Comparison of ENCODE assay signal across 1 cellular context in the genomic region with DNA sequence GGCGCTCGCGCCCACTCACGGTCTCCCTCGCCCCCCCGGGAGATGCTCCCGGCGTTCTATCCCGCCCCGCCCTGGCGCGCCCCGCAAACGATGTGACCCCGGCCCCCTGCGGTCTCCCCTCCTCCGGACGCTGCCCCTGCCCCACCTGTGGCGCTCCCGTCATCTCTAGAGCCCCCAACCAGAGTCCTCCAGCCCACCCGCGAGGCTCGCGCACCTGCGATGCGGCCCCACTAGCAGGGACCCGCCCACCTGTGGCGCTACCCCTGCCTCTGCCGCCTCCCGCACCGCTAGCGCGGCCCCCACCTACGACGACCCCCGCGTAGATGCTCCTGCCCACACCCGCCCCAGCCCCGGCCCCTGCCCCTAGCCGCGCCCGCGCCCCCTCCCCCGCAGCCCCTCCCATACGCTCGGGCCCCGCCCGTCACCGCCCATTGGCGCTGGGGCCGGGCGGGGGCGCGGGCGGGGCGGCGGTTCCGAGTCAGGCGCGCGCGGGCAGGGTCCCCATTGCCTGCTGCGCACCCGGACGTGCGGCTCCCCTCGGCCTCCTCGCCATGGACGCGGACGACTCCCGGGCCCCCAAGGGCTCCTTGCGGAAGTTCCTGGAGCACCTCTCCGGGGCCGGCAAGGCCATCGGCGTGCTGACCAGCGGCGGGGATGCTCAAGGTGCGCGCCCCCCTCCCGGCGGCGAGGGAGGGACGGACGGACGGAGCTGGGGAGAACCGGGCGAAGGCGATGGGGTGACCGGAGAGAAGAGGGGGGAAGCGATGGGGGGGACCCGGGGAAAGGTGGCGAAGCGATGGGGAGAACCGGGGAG.
TF ChIP-seq lines count a peak whose summit lies in the region.

A gene (plus strand): TSS at position 504 of the 814 bp plus-strand sequence. CDS start 48 bp downstream, at position 552.

TF ChIP-seq in K562, 482 proteins besides CTCF, POLR2A, EP300 and RAD21 (continued from another document and continues in another):
- TF ChIP-seq, protein P1, sequence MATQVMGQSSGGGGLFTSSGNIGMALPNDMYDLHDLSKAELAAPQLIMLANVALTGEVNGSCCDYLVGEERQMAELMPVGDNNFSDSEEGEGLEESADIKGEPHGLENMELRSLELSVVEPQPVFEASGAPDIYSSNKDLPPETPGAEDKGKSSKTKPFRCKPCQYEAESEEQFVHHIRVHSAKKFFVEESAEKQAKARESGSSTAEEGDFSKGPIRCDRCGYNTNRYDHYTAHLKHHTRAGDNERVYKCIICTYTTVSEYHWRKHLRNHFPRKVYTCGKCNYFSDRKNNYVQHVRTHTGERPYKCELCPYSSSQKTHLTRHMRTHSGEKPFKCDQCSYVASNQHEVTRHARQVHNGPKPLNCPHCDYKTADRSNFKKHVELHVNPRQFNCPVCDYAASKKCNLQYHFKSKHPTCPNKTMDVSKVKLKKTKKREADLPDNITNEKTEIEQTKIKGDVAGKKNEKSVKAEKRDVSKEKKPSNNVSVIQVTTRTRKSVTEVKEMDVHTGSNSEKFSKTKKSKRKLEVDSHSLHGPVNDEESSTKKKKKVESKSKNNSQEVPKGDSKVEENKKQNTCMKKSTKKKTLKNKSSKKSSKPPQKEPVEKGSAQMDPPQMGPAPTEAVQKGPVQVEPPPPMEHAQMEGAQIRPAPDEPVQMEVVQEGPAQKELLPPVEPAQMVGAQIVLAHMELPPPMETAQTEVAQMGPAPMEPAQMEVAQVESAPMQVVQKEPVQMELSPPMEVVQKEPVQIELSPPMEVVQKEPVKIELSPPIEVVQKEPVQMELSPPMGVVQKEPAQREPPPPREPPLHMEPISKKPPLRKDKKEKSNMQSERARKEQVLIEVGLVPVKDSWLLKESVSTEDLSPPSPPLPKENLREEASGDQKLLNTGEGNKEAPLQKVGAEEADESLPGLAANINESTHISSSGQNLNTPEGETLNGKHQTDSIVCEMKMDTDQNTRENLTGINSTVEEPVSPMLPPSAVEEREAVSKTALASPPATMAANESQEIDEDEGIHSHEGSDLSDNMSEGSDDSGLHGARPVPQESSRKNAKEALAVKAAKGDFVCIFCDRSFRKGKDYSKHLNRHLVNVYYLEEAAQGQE (CRISPR knock-in tag; IDR thresholded peaks at IDR 0.05; ENCODE audit: low read depth): no peak
- TF ChIP-seq SP2 (IDR thresholded peaks at IDR 0.05; ENCODE audit: extremely low read depth, low read depth, low read length, poor library complexity, severe bottlenecking) (no peak), MEF2A (IDR thresholded peaks at IDR 0.05; ENCODE audit: control insufficient read depth, low read depth, low read length) (no peak), NFE2L1 (tag; IDR thresholded peaks at IDR 0.05; ENCODE audit: borderline replicate concordance, low read depth) (no peak), TFAM (CRISPR knock-in tag; conservative IDR thresholded peaks at IDR 0.05) (no peak), XRCC3 (IDR thresholded peaks at IDR 0.05) (no peak), MCM5 (IDR thresholded peaks at IDR 0.05; ENCODE audit: low read depth) (no peak), SMARCB1 (IDR thresholded peaks at IDR 0.05; ENCODE audit: insufficient read length, low read depth) (no peak), CBFA2T2 (conservative IDR thresholded peaks at IDR 0.05) (no peak), SLC30A9 (CRISPR knock-in tag; IDR thresholded peaks at IDR 0.05) (no peak), NR2F6 (CRISPR knock-in tag; IDR thresholded peaks at IDR 0.05) (no peak), STAT5A (IDR thresholded peaks at IDR 0.05; ENCODE audit: borderline replicate concordance, low read length) (no peak), PCBP2 (IDR thresholded peaks at IDR 0.05; ENCODE audit: low read depth, low read length, poor library complexity, severe bottlenecking) (no peak), ZFX (CRISPR knock-in tag; IDR thresholded peaks at IDR 0.05) (no peak), ZNF830 (CRISPR knock-in tag; IDR thresholded peaks at IDR 0.05) (no peak), U2AF1 (optimal IDR thresholded peaks at IDR 0.05; ENCODE audit: low read depth, low read length) (no peak), HMG20B (CRISPR knock-in tag; IDR thresholded peaks at IDR 0.05) (no peak), ETV6 (IDR thresholded peaks at IDR 0.05; ENCODE audit: borderline replicate concordance in 1 of 2, low read depth in 2 of 2, low read length in 1 of 2) (no peak), ETV6 (CRISPR knock-in tag; IDR thresholded peaks at IDR 0.05; ENCODE audit: borderline replicate concordance) (no peak), ZSCAN29 (IDR thresholded peaks at IDR 0.05) (no peak), ZNF347 (CRISPR knock-in tag; IDR thresholded peaks at IDR 0.05; ENCODE audit: low read depth) (no peak), ZBTB1 (CRISPR knock-in tag; IDR thresholded peaks at IDR 0.05; ENCODE audit: borderline replicate concordance, low read depth) (no peak), TARDBP (IDR thresholded peaks at IDR 0.05) (no peak), MTF1 (CRISPR knock-in tag; IDR thresholded peaks at IDR 0.05; ENCODE audit: borderline replicate concordance) (no peak), SAFB2 (IDR thresholded peaks at IDR 0.05; ENCODE audit: borderline replicate concordance, low read depth, low read length, severe bottlenecking) (no peak), RAD51 (IDR thresholded peaks at IDR 0.05; ENCODE audit: borderline replicate concordance, low read depth) (no peak), ZNF23 (CRISPR knock-in tag; IDR thresholded peaks at IDR 0.05) (no peak), BDP1 (IDR thresholded peaks at IDR 0.05; ENCODE audit: insufficient read depth, insufficient read length) (no peak), BRCA1 (IDR thresholded peaks at IDR 0.05) (no peak), BRCA1 (CRISPR knock-in tag; IDR thresholded peaks at IDR 0.05) (no peak), TEAD4 (IDR thresholded peaks at IDR 0.05; ENCODE audit: low read length) (no peak), TEAD4 (CRISPR knock-in tag; IDR thresholded peaks at IDR 0.05; ENCODE audit: borderline replicate concordance) (no peak), RBM14 (IDR thresholded peaks at IDR 0.05; ENCODE audit: borderline replicate concordance, insufficient read depth, low read depth, low read length) (no peak), NCOA1 (IDR thresholded peaks at IDR 0.05; ENCODE audit: low read depth) (no peak), SUPT5H (IDR thresholded peaks at IDR 0.05) (peak; percentile 81), FOSL1 (tag; conservative IDR thresholded peaks at IDR 0.05) (no peak), NR4A1 (CRISPR knock-in tag; IDR thresholded peaks at IDR 0.05) (no peak), NR4A1 (tag; IDR thresholded peaks at IDR 0.05) (no peak)
- TF ChIP-seq, protein P2, sequence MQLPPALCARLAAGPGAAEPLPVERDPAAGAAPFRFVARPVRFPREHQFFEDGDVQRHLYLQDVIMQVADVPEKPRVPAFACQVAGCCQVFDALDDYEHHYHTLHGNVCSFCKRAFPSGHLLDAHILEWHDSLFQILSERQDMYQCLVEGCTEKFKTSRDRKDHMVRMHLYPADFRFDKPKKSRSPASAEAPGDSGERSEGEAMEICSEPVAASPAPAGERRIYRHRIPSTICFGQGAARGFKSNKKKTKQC (CRISPR knock-in tag; IDR thresholded peaks at IDR 0.05): peak; percentile 54; the same call in 1 of the 2 replicates
- TF ChIP-seq, protein P3, sequence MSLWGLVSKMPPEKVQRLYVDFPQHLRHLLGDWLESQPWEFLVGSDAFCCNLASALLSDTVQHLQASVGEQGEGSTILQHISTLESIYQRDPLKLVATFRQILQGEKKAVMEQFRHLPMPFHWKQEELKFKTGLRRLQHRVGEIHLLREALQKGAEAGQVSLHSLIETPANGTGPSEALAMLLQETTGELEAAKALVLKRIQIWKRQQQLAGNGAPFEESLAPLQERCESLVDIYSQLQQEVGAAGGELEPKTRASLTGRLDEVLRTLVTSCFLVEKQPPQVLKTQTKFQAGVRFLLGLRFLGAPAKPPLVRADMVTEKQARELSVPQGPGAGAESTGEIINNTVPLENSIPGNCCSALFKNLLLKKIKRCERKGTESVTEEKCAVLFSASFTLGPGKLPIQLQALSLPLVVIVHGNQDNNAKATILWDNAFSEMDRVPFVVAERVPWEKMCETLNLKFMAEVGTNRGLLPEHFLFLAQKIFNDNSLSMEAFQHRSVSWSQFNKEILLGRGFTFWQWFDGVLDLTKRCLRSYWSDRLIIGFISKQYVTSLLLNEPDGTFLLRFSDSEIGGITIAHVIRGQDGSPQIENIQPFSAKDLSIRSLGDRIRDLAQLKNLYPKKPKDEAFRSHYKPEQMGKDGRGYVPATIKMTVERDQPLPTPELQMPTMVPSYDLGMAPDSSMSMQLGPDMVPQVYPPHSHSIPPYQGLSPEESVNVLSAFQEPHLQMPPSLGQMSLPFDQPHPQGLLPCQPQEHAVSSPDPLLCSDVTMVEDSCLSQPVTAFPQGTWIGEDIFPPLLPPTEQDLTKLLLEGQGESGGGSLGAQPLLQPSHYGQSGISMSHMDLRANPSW (CRISPR knock-in tag; IDR thresholded peaks at IDR 0.05): no peak
- TF ChIP-seq, protein P4, sequence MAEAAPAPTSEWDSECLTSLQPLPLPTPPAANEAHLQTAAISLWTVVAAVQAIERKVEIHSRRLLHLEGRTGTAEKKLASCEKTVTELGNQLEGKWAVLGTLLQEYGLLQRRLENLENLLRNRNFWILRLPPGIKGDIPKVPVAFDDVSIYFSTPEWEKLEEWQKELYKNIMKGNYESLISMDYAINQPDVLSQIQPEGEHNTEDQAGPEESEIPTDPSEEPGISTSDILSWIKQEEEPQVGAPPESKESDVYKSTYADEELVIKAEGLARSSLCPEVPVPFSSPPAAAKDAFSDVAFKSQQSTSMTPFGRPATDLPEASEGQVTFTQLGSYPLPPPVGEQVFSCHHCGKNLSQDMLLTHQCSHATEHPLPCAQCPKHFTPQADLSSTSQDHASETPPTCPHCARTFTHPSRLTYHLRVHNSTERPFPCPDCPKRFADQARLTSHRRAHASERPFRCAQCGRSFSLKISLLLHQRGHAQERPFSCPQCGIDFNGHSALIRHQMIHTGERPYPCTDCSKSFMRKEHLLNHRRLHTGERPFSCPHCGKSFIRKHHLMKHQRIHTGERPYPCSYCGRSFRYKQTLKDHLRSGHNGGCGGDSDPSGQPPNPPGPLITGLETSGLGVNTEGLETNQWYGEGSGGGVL (CRISPR knock-in tag; IDR thresholded peaks at IDR 0.05): no peak
- TF ChIP-seq, protein P5, sequence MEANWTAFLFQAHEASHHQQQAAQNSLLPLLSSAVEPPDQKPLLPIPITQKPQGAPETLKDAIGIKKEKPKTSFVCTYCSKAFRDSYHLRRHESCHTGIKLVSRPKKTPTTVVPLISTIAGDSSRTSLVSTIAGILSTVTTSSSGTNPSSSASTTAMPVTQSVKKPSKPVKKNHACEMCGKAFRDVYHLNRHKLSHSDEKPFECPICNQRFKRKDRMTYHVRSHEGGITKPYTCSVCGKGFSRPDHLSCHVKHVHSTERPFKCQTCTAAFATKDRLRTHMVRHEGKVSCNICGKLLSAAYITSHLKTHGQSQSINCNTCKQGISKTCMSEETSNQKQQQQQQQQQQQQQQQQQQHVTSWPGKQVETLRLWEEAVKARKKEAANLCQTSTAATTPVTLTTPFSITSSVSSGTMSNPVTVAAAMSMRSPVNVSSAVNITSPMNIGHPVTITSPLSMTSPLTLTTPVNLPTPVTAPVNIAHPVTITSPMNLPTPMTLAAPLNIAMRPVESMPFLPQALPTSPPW (CRISPR knock-in tag; IDR thresholded peaks at IDR 0.05): peak; percentile 95
- TF ChIP-seq, protein P6, sequence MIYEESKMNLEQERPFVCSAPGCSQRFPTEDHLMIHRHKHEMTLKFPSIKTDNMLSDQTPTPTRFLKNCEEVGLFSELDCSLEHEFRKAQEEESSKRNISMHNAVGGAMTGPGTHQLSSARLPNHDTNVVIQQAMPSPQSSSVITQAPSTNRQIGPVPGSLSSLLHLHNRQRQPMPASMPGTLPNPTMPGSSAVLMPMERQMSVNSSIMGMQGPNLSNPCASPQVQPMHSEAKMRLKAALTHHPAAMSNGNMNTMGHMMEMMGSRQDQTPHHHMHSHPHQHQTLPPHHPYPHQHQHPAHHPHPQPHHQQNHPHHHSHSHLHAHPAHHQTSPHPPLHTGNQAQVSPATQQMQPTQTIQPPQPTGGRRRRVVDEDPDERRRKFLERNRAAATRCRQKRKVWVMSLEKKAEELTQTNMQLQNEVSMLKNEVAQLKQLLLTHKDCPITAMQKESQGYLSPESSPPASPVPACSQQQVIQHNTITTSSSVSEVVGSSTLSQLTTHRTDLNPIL (CRISPR knock-in tag; IDR thresholded peaks at IDR 0.05): no peak
- TF ChIP-seq, protein P7, sequence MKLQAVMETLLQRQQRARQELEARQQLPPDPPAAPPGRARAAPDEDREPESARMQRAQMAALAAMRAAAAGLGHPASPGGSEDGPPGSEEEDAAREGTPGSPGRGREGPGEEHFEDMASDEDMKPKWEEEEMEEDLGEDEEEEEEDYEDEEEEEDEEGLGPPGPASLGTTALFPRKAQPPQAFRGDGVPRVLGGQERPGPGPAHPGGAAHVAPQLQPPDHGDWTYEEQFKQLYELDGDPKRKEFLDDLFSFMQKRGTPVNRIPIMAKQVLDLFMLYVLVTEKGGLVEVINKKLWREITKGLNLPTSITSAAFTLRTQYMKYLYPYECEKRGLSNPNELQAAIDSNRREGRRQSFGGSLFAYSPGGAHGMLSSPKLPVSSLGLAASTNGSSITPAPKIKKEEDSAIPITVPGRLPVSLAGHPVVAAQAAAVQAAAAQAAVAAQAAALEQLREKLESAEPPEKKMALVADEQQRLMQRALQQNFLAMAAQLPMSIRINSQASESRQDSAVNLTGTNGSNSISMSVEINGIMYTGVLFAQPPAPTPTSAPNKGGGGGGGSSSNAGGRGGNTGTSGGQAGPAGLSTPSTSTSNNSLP (IDR thresholded peaks at IDR 0.05; ENCODE audit: borderline replicate concordance, low read depth, low read length): no peak
- TF ChIP-seq, protein P8, sequence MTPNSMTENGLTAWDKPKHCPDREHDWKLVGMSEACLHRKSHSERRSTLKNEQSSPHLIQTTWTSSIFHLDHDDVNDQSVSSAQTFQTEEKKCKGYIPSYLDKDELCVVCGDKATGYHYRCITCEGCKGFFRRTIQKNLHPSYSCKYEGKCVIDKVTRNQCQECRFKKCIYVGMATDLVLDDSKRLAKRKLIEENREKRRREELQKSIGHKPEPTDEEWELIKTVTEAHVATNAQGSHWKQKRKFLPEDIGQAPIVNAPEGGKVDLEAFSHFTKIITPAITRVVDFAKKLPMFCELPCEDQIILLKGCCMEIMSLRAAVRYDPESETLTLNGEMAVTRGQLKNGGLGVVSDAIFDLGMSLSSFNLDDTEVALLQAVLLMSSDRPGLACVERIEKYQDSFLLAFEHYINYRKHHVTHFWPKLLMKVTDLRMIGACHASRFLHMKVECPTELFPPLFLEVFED (CRISPR knock-in tag; conservative IDR thresholded peaks at IDR 0.05): no peak
- TF ChIP-seq, protein P9, sequence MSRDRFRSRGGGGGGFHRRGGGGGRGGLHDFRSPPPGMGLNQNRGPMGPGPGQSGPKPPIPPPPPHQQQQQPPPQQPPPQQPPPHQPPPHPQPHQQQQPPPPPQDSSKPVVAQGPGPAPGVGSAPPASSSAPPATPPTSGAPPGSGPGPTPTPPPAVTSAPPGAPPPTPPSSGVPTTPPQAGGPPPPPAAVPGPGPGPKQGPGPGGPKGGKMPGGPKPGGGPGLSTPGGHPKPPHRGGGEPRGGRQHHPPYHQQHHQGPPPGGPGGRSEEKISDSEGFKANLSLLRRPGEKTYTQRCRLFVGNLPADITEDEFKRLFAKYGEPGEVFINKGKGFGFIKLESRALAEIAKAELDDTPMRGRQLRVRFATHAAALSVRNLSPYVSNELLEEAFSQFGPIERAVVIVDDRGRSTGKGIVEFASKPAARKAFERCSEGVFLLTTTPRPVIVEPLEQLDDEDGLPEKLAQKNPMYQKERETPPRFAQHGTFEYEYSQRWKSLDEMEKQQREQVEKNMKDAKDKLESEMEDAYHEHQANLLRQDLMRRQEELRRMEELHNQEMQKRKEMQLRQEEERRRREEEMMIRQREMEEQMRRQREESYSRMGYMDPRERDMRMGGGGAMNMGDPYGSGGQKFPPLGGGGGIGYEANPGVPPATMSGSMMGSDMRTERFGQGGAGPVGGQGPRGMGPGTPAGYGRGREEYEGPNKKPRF (IDR thresholded peaks at IDR 0.05; ENCODE audit: low read depth, low read length): no peak
